16 cellular contexts compared by ENCODE assay signal in genomic region chr2:134513468-134513810, GRCh38.
DNase-seq lines count a peak whose midpoint lies in the region; ATAC-seq and TF ChIP-seq lines count a peak whose summit lies in the region.
"Had no signal": no experiment of that assay in that cellular context is flagged by ENCODE, and none has a peak within 500 bp of the region (broad histone marks: within the 10 kb centered on the region; RNA-seq: fewer than 3 reads in every experiment).

No MANE protein-coding gene starts in this region.

- H3K27ac Mint-ChIP-seq in IgD-negative memory B cell: peak overlapping the region in 2 of 3 donors; percentile 1 to 60
- H3K27ac Mint-ChIP-seq: CD4-positive, alpha-beta memory T cell; HFFc6 had no signal

- no peaks in the 10 kb centered on the region for H3K9me3 Mint-ChIP-seq in IgD-negative memory B cell
- H3K9me3 Mint-ChIP-seq: HFFc6 had no signal

- no peaks in the 10 kb centered on the region for H3K27me3 Mint-ChIP-seq in IgD-negative memory B cell

- no peaks in the 10 kb centered on the region for H3K36me3 Mint-ChIP-seq in IgD-negative memory B cell
- H3K36me3 Mint-ChIP-seq: CD4-positive, alpha-beta memory T cell had no signal

- ATAC-seq in omental fat pad (ENCODE audit: low FRiP score) (peak; percentile 49), HG03460 (IDR thresholded peaks at IDR 0.05; ENCODE audit: unreplicated experiment) (no peak)
- ATAC-seq: A549 had no signal

- H3K4me3 Mint-ChIP-seq in IgD-negative memory B cell: no peak overlapping the region
- H3K4me3 Mint-ChIP-seq: CD4-positive, alpha-beta memory T cell; HFFc6 had no signal

- no peak for TF ChIP-seq CTCF in omental fat pad (IDR thresholded peaks at IDR 0.05)

- no peaks in the 10 kb centered on the region for H3K4me1 Mint-ChIP-seq in IgD-negative memory B cell
- H3K4me1 Mint-ChIP-seq: CD4-positive, alpha-beta memory T cell had no signal

- DNase-seq in amniotic epithelial cell (ENCODE audit: low read depth): peak; percentile 29
- DNase-seq in omental fat pad (ENCODE audit: low spot score): no peak
- DNase-seq in HuH-7 (ENCODE audit: low spot score): no peak
- DNase-seq in SHP77 treated with DMSO at 0.1 percent for 48 hours (lab: John Stamatoyannopoulos, UW): no peak
- DNase-seq: 8988T; ACHN; C1 segment of cervical spinal cord; Caco-2; CD4-positive, alpha-beta memory T cell; DMS153; DND-41; GOT3; HFFc6 had no signal
